ENCODE assay signal across 25 cellular contexts in the genomic region with DNA sequence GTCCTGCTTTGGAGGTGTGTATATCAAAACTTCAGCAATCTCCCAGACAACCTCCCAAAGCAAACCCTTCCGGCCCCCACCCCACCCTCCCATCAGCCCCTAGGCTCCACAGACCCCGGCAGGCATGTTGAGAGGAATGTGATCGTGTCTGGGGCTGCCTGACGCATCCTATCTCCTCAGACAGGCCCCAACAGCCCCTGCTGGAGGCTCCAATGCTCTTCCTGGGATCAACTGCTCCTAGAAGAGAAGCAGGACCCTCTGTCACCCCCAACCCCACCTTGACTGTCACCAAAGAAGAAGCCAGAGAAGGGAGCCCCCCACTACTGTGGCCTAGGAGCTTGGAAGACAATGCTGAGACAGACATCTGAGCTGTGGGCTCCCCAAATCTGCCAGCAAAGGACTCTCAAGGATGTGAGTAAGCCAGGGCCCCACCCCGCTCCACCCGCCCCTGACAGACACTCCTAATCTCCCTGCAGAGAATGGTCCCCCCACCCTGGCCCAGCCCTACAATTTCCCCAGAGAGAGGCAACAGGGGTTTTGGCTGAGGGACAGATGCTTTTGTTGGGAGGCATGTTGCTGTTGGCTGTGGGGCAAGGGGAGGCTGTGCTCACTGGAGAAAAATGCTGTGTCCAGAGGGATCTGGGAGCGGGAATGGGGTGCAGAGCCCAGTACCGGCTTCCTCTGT. TPM values are rescaled to one million over a fixed set of nuclear protein-coding genes. Genes with fewer than 3 reads are reported as not detected.
"Had no signal": no experiment of that assay in that cellular context is flagged by ENCODE, and none has a peak within 500 bp of the region (broad histone marks: within the 10 kb centered on the region; RNA-seq: fewer than 3 reads in every experiment).

No MANE protein-coding gene starts in this region.

- H3K9me3 ChIP-seq: left ventricle myocardium inferior, right atrium auricular region had no signal

- H3K4me1 ChIP-seq: left ventricle myocardium inferior, right atrium auricular region had no signal

- FAIRE-seq: small intestine had no signal

- H3K4me3 ChIP-seq: left ventricle myocardium inferior, right atrium auricular region had no signal

- H3K36me3 ChIP-seq: brain microvascular endothelial cell, left ventricle myocardium inferior, right atrium auricular region had no signal

- ATAC-seq: activated naive CD4-positive, alpha-beta T cell treated with anti-CD3 and anti-CD28 coated beads, Interleukin-2, amount 50 U/mL, for 72 hours; SK-N-SH treated with all-trans-retinoic acid at 6 μM for 48 hours had no signal

- DNase-seq: activated CD4-positive, alpha-beta T cell treated with anti-CD3 and anti-CD28 coated beads, Interleukin-2, amount 50 U/mL, for 48 hours; activated T-cell treated with anti-CD3 and anti-CD28 coated beads, Interleukin-2, amount 50 U/mL, for 1 hour; amniotic stem cell; brain microvascular endothelial cell; erythroblast; glutamatergic neuron; hypothalamus; left ventricle myocardium inferior; mesenchymal stem cell; nucleus accumbens; posterior cingulate gyrus; small intestine; stimulated activated CD4-positive, alpha-beta T cell treated with anti-CD3 and anti-CD28 coated beads, Interleukin-4, amount 100 ng/mL, for 24 hours; stimulated activated naive CD4-positive, alpha-beta T cell; substantia nigra; T-helper 1 cell; T1000 had no signal

- H3K27me3 ChIP-seq: brain microvascular endothelial cell, right atrium auricular region had no signal

- H3K27ac ChIP-seq: brain microvascular endothelial cell, left ventricle myocardium inferior, right atrium auricular region had no signal

RNA-seq across cellular contexts. Expression of a gene that starts 1.6 kb away (rescaled TPM):
- total RNA-seq: activated naive CD4-positive, alpha-beta T cell treated with anti-CD3 and anti-CD28 coated beads, Interleukin-2, amount 50 U/mL, for 72 hours; activated T-helper 2 cell treated with anti-CD3 and anti-CD28 coated beads, Interferon-gamma antibody, Interleukin-2, Interleukin-4, amounts not matched to agents 10 μg/mL and 5 μg/mL and 100 μg/mL, durations not matched to agents 14 hours and 24 hours and 36 hours; cerebellum; dermis microvascular lymphatic vessel endothelial cell; fibroblast of villous mesenchyme; kidney epithelial cell; left ventricle myocardium inferior had no signal

RNA-seq across cellular contexts. Expression of a gene that starts 16.4 kb away (rescaled TPM):
- total RNA-seq: activated naive CD4-positive, alpha-beta T cell treated with anti-CD3 and anti-CD28 coated beads, Interleukin-2, amount 50 U/mL, for 72 hours; activated T-helper 2 cell treated with anti-CD3 and anti-CD28 coated beads, Interferon-gamma antibody, Interleukin-2, Interleukin-4, amounts not matched to agents 10 μg/mL and 5 μg/mL and 100 μg/mL, durations not matched to agents 14 hours and 24 hours and 36 hours; cerebellum; dermis microvascular lymphatic vessel endothelial cell; fibroblast of villous mesenchyme; kidney epithelial cell; left ventricle myocardium inferior; right atrium auricular region had no signal

RNA-seq across cellular contexts. Expression of a gene that starts 24.3 kb away (rescaled TPM):
- total RNA-seq: activated naive CD4-positive, alpha-beta T cell treated with anti-CD3 and anti-CD28 coated beads, Interleukin-2, amount 50 U/mL, for 72 hours; activated T-helper 2 cell treated with anti-CD3 and anti-CD28 coated beads, Interferon-gamma antibody, Interleukin-2, Interleukin-4, amounts not matched to agents 10 μg/mL and 5 μg/mL and 100 μg/mL, durations not matched to agents 14 hours and 24 hours and 36 hours; cerebellum; dermis microvascular lymphatic vessel endothelial cell; fibroblast of villous mesenchyme; left ventricle myocardium inferior had no signal

RNA-seq across cellular contexts. Expression of a gene that starts 36.1 kb away (rescaled TPM):
- total RNA-seq: activated T-helper 2 cell treated with anti-CD3 and anti-CD28 coated beads, Interferon-gamma antibody, Interleukin-2, Interleukin-4, amounts not matched to agents 10 μg/mL and 5 μg/mL and 100 μg/mL, durations not matched to agents 14 hours and 24 hours and 36 hours; left ventricle myocardium inferior; right atrium auricular region had no signal
